12 cellular contexts compared by ENCODE assay signal in the genomic region with DNA sequence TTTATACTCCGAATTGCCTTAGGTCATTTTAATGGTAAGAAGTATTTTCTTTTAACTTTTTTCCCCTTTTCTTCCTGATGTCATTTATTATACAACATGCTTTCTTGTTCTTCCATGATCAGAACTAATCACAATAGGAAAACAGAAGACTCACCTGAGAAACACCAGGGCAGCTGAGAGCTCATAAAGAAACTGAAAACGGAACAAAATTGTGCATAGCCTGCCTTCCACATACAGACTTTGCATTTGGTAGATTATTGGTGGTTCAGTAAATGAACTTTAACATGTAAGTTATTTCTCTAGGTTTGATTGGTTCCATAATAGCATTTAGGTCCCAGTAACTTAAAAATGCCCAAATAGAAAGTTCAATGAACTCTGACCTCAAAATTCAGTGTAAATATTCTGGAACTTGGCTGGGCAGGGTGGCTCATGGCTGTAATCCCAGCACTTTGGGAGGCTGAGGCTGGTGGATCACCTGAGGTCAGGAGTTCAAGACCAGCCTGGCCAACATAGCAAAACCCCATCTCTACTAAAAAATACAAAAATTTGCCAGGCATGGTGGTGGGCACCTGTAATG.
DNase-seq lines count a peak whose midpoint lies in the region; ATAC-seq and TF ChIP-seq lines count a peak whose summit lies in the region.
"Had no signal": no experiment of that assay in that cellular context is flagged by ENCODE, and none has a peak within 500 bp of the region (broad histone marks: within the 10 kb centered on the region; RNA-seq: fewer than 3 reads in every experiment).

No MANE protein-coding gene starts in this region.

- peaks cover 2 to 14% (median 2%) of the 10 kb centered on the region in 3 donors for H3K27me3 Mint-ChIP-seq in immature natural killer cell (ENCODE audit: low read depth in 3 of 3)
- H3K27me3 Mint-ChIP-seq in stimulated activated memory B cell treated with anti-CD40 and anti-IgM and Interleukin-4, amounts not matched to agents 10 μg/mL and 1 μg/mL and 100 μg/mL, for 72 hours: peaks cover 9% of the 10 kb centered on the region
- H3K27me3 Mint-ChIP-seq in natural killer cell (ENCODE audit: low read depth in 2 of 2): peaks cover 25 to 28% of the 10 kb centered on the region in 2 donors

- H3K36me3 Mint-ChIP-seq in immature natural killer cell (no peaks in the 10 kb centered on the region), natural killer cell (no peaks in the 10 kb centered on the region)
- no peaks in the 10 kb centered on the region for H3K36me3 Mint-ChIP-seq in stimulated activated memory B cell treated with anti-CD40 and anti-IgM and Interleukin-4, amounts not matched to agents 10 μg/mL and 1 μg/mL and 100 μg/mL, for 72 hours

- no peaks in the 10 kb centered on the region for H3K4me1 Mint-ChIP-seq in immature natural killer cell
- H3K4me1 Mint-ChIP-seq in stimulated activated memory B cell treated with anti-CD40 and anti-IgM and Interleukin-4, amounts not matched to agents 10 μg/mL and 1 μg/mL and 100 μg/mL, for 72 hours: peaks cover 20% of the 10 kb centered on the region
- H3K4me1 Mint-ChIP-seq in natural killer cell: peaks cover 0 to under 1% of the 10 kb centered on the region in 2 donors

- H3K4me3 Mint-ChIP-seq in immature natural killer cell: no peak overlapping the region
- no peak overlapping the region for H3K4me3 Mint-ChIP-seq in stimulated activated memory B cell treated with anti-CD40 and anti-IgM and Interleukin-4, amounts not matched to agents 10 μg/mL and 1 μg/mL and 100 μg/mL, for 72 hours
- no peak overlapping the region for H3K4me3 Mint-ChIP-seq in natural killer cell

- ATAC-seq in GM18499 (IDR thresholded peaks at IDR 0.05; ENCODE audit: insufficient read depth, unreplicated experiment) (peak; percentile 57), GM19351 (IDR thresholded peaks at IDR 0.05; ENCODE audit: unreplicated experiment) (peak; percentile 73), HG02642 (IDR thresholded peaks at IDR 0.05; ENCODE audit: poor library complexity, unreplicated experiment) (peak; percentile 73), HG03565 (IDR thresholded peaks at IDR 0.05; ENCODE audit: unreplicated experiment) (peak; percentile 61), natural killer cell (no peak)
- no peak for ATAC-seq in stimulated activated memory B cell treated with anti-CD40 and anti-IgM and Interleukin-4, amounts not matched to agents 10 μg/mL and 1 μg/mL and 100 μg/mL, for 72 hours

- no peak for TF ChIP-seq CTCF in natural killer cell (IDR thresholded peaks at IDR 0.05)

- intact Hi-C loops in natural killer cell (cut with micrococcal nuclease): no loop called here

- DNase-seq in immature natural killer cell: no peak
- no peak for DNase-seq in NCI-H524 (lab: John Stamatoyannopoulos, UW)
- DNase-seq in natural killer cell: no peak
- DNase-seq: activated CD4-positive, CD25-positive, alpha-beta regulatory T cell treated with anti-CD3 and anti-CD28 coated beads, Interleukin-2, amount 50 U/mL, for 72 hours; activated gamma-delta T cell treated with Interleukin-2 at 50 U/mL for 16 hours; SHP77 treated with DMSO at 0.1 percent for 48 hours; T-helper 2 cell had no signal

- H3K27ac Mint-ChIP-seq in immature natural killer cell (no peak overlapping the region), natural killer cell (no peak overlapping the region)
- H3K27ac Mint-ChIP-seq in stimulated activated memory B cell treated with anti-CD40 and anti-IgM and Interleukin-4, amounts not matched to agents 10 μg/mL and 1 μg/mL and 100 μg/mL, for 72 hours: no peak overlapping the region

- H3K9me3 Mint-ChIP-seq in immature natural killer cell (no peaks in the 10 kb centered on the region), natural killer cell (no peaks in the 10 kb centered on the region)
- no peaks in the 10 kb centered on the region for H3K9me3 Mint-ChIP-seq in stimulated activated memory B cell treated with anti-CD40 and anti-IgM and Interleukin-4, amounts not matched to agents 10 μg/mL and 1 μg/mL and 100 μg/mL, for 72 hours

Comparison
In these comparisons a context has a peak if more than half of its experiments do, and no peak if none do; other contexts are left out.
1. ATAC-seq: peak in GM18499 (single experiment), GM19351 (single experiment), HG02642 (single experiment) and HG03565 (single experiment); none in stimulated activated memory B cell treated with anti-CD40 and anti-IgM and Interleukin-4, amounts not matched to agents 10 μg/mL and 1 μg/mL and 100 μg/mL, for 72 hours (single experiment) and natural killer cell (0 of 3).